ENCODE assay signal across 9 cellular contexts in the genomic region with DNA sequence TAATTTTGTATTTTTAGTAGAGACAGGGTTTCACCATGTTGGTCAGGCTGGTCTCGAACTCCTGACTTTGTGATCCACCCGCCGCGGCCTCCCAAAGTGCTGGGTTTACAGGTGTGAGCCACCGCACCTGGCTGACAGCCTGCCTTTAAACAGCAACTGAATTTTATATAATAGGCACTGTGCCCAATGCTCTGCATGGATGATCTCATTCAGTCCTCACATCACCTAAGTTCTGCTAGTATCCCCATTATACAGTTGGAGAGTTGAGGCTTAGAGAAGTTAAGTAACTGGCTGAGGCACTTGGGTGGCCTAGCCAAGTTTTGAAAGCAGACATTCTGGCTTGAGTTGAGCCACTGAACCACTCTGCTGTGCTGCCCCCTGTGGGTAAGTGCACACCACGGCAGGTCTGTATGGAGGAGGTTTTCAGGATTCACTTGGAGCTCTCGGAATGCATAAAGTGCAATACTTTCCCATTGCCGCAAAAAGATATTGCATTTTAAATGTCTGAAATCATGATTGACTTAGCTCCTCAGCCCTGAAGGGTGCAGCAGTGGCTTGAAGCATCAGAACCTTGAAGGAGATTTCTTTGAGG.
DNase-seq lines count a peak whose midpoint lies in the region; ATAC-seq and TF ChIP-seq lines count a peak whose summit lies in the region.
"Had no signal": no experiment of that assay in that cellular context is flagged by ENCODE, and none has a peak within 500 bp of the region (broad histone marks: within the 10 kb centered on the region; RNA-seq: fewer than 3 reads in every experiment).

No MANE protein-coding gene starts in this region.

- no peaks in the 10 kb centered on the region for H3K27me3 ChIP-seq in foreskin keratinocyte
- H3K27me3 ChIP-seq in stomach: no peaks in the 10 kb centered on the region
- no peaks in the 10 kb centered on the region for H3K27me3 ChIP-seq in aorta (ENCODE audit: control insufficient read depth in 1 of 2, insufficient read depth in 2 of 2, low read length in 1 of 2)

- H3K4me3 ChIP-seq in stomach: no peak overlapping the region
- H3K4me3 ChIP-seq in aorta (ENCODE audit: low read length in 2 of 2): no peak overlapping the region

- no peak overlapping the region for H3K27ac ChIP-seq in foreskin keratinocyte
- peak overlapping the region in 1 of 5 donors; percentile 40 for H3K27ac ChIP-seq in stomach
- H3K27ac ChIP-seq in aorta (ENCODE audit: low read depth in 1 of 2, low read length in 2 of 2): no peak overlapping the region

- ATAC-seq in foreskin keratinocyte: peak; percentile 56
- ATAC-seq in aorta (ENCODE audit: low FRiP score): no peak
- no peak for ATAC-seq in HG03520 (IDR thresholded peaks at IDR 0.05; ENCODE audit: unreplicated experiment)

- peak; percentile 34 for DNase-seq in 8988T
- DNase-seq in RPMI7951 (ENCODE audit: low read depth): peak; percentile 21
- no peak for DNase-seq in foreskin keratinocyte
- DNase-seq in stomach: no peak
- no peak for DNase-seq in aorta
- DNase-seq in stimulated activated naive CD4-positive, alpha-beta T cell (lab: John Stamatoyannopoulos, UW): no peak
- DNase-seq: NCI-H187 had no signal

- no peak for TF ChIP-seq EP300 in stomach (IDR thresholded peaks at IDR 0.05)

- H3K36me3 ChIP-seq in stomach (no peaks in the 10 kb centered on the region), aorta (ENCODE audit: control insufficient read depth in 1 of 2, insufficient read depth in 2 of 2, low read length in 1 of 2) (no peaks in the 10 kb centered on the region)

- TF ChIP-seq POLR2A in stomach (IDR thresholded peaks at IDR 0.05): no peak

- TF ChIP-seq CTCF in GM12873 (IDR thresholded peaks at IDR 0.05; ENCODE audit: insufficient read depth, low read depth, low read length, missing control alignments) (peak; percentile 78), foreskin keratinocyte (conservative IDR thresholded peaks at IDR 0.05) (peak; percentile 72), stomach (IDR thresholded peaks at IDR 0.05) (peak in 1 of 7 experiments; percentile 13)

- H3K9me3 ChIP-seq in stomach (peaks cover 0 to 10% (median 3%) of the 10 kb centered on the region in 4 donors), aorta (ENCODE audit: control insufficient read depth, low read length) (peaks cover 4% of the 10 kb centered on the region)

- 91 to 92% (median 92%) methylated on average over 8 of the region's 8 CpGs for WGBS in stomach, 5 donors
- 92 to 94% methylated on average over 8 of the region's 8 CpGs for WGBS in aorta, 2 donors

- intact Hi-C loops in stomach (cut with DNase I; ENCODE audit: low total_unique reads) (no loop called here), aorta (cut with DNase I) (no loop called here)

- H3K4me1 ChIP-seq in foreskin keratinocyte: no peaks in the 10 kb centered on the region
- H3K4me1 ChIP-seq in stomach: peaks cover 0 to 4% (median 0%) of the 10 kb centered on the region in 4 donors
- no peaks in the 10 kb centered on the region for H3K4me1 ChIP-seq in aorta (ENCODE audit: control insufficient read depth in 1 of 2, insufficient read depth in 2 of 2, low read length in 2 of 2)

Comparison
In these comparisons a context has a peak if more than half of its experiments do, and no peak if none do; other contexts are left out.
1. DNase-seq: peak in 8988T (single experiment) and RPMI7951 (single experiment); none in foreskin keratinocyte (0 of 2), stomach (single experiment), aorta (0 of 2) and stimulated activated naive CD4-positive, alpha-beta T cell (0 of 6).